8 cellular contexts compared by ENCODE assay signal in the genomic region with DNA sequence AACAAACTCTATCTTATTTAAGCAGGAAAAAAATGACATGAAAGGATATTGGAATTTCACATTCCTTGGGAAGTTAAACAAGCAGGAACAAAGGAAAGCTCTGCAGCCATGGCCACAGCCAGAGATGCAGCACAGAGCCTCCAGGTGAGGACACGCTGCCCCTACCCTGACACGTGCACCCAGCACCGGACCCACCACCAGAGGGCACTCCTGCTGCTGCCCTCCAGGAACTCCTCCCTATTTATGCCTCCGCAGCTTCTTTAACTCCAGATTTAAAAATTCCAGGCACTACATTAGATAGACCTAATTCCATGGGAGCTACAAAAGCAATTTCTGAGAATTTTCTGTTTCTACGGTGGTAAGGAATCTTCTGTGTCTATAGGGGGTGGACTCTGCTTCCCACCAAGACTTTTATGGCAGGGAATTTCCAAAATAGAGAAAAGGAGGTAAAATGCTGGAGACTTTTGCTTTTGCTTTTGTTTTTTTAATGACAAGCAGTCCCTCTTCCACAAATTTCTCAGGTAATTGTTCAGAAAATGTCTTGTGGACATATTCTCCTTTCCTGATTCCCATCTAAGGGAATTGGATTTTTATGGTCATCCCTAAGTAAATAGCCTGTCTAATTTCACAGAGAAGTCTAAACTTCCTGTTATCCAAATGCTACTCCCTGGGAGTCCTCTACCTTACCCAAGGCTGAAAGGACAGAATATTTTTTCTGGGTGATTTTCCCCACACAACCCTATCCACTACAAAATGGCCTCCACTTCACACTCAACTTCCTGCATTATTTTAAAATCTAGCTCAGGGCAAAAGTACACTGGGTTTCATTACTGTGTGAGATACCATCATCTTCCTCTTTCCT.
DNase-seq lines count a peak whose midpoint lies in the region; ATAC-seq and TF ChIP-seq lines count a peak whose summit lies in the region.

No MANE protein-coding gene starts in this region.

- DNase-seq in BE2C: peak; percentile 70
- peak; percentile 61 for DNase-seq in HuH-7 (ENCODE audit: low spot score)
- peak; percentile 27 to 58 (median 44) for DNase-seq in T-helper 1 cell
- no peak for DNase-seq in ascending aorta (ENCODE audit: low spot score in 2 of 2)
- DNase-seq in iris pigment epithelial cell (ENCODE audit: low read depth): peak; percentile 38
- peak; percentile 2 to 29 (median 23) for DNase-seq in stimulated activated CD4-positive, alpha-beta T cell treated with anti-CD3 and anti-CD28 coated beads, TNF-alpha, amount 100 ng/mL, for 4 hours (ENCODE audit: low read depth in 3 of 3)
- DNase-seq in epidermal melanocyte (ENCODE audit: insufficient read length, low spot score): no peak

- H3K27me3 ChIP-seq in BE2C (no peaks in the 10 kb centered on the region), ascending aorta (no peaks in the 10 kb centered on the region)

- H3K9me3 ChIP-seq in BE2C (no peaks in the 10 kb centered on the region), ascending aorta (no peaks in the 10 kb centered on the region)

- intact Hi-C loops in ascending aorta (cut with DNase I): no loop called here

- H3K4me1 ChIP-seq in BE2C: no peaks in the 10 kb centered on the region
- peaks cover 0 to 2% of the 10 kb centered on the region in 2 donors for H3K4me1 ChIP-seq in ascending aorta

- H3K36me3 ChIP-seq in BE2C (no peaks in the 10 kb centered on the region), ascending aorta (no peaks in the 10 kb centered on the region)

- peak overlapping the region; percentile 13 to 35 for H3K27ac ChIP-seq in ascending aorta

- peak; percentile 70 for ATAC-seq in GM19025 (IDR thresholded peaks at IDR 0.05; ENCODE audit: low read depth, unreplicated experiment)

- TF ChIP-seq CTCF in BE2C (IDR thresholded peaks at IDR 0.05; ENCODE audit: low read depth, low read length): peak; percentile 83
- peak in 2 of 3 experiments; percentile 40 to 41 for TF ChIP-seq CTCF in ascending aorta (IDR thresholded peaks at IDR 0.05)

- H3K4me3 ChIP-seq in BE2C (ENCODE audit: low read depth, low read length) (no peak overlapping the region), ascending aorta (no peak overlapping the region)

Comparison
In these comparisons a context has a peak if more than half of its experiments do, and no peak if none do; other contexts are left out.
1. DNase-seq: peak in BE2C (single experiment), HuH-7 (single experiment), T-helper 1 cell (5 of 5), iris pigment epithelial cell (single experiment) and stimulated activated CD4-positive, alpha-beta T cell treated with anti-CD3 and anti-CD28 coated beads, TNF-alpha, amount 100 ng/mL, for 4 hours (3 of 3); none in ascending aorta (0 of 2) and epidermal melanocyte (single experiment).